Comparison of ENCODE assay signal across 32 cellular contexts in the genomic region with DNA sequence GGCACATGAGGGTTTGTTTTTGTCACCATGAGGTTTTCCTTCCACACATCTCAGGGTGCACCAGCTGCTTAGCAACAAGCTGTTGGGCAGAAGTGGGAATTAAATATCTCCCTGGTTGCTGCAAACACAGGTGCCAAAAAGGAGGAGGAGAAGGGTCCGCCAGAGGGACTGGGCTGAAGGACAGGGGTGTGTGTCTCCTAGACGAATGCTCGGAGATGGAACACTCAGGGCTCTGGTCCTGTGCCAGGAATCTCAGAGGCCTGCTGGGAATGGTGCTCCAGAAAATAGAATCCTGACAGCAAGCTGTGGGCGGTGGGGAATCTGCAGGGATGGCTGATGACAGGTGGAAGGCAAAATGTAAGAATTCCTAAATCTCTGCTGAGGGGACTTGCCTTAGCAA.
A peak's percentile ranks its signal among the peaks of the same experiment; 100 is the strongest.
DNase-seq lines count a peak whose midpoint lies in the region; ATAC-seq, FAIRE-seq and TF ChIP-seq lines count a peak whose summit lies in the region.
"Had no signal": no experiment of that assay in that cellular context is flagged by ENCODE, and none has a peak within 500 bp of the region (broad histone marks: within the 10 kb centered on the region; RNA-seq: fewer than 3 reads in every experiment).

No MANE protein-coding gene starts in this region.

- no peak overlapping the region for H3K4ac ChIP-seq in H1 (replicated peaks; ENCODE audit: insufficient read length, low read depth, low read length)

- TF ChIP-seq POLR2A in H1 (IDR thresholded peaks at IDR 0.05; ENCODE audit: control extremely low read depth in 1 of 2, low read depth in 2 of 2, low read length in 2 of 2) = no peak

- TF ChIP-seq RAD21 in H1 (IDR thresholded peaks at IDR 0.05 in 1 of 2, conservative IDR thresholded peaks at IDR 0.05 in 1 of 2; ENCODE audit: low read depth in 2 of 2, low read length in 2 of 2) = no peak

- intact Hi-C loops in Right ventricle myocardium superior (cut with DNase I) (no loop called here), left ventricle myocardium inferior (cut with micrococcal nuclease) (no loop called here)

- H3K4me3 ChIP-seq in left ventricle myocardium inferior (no peak overlapping the region), H1 (ENCODE audit: extremely low read depth in 1 of 4, insufficient read depth in 2 of 4, low read depth in 3 of 4, low read length in 4 of 4) (no peak overlapping the region), osteoblast (ENCODE audit: insufficient read depth, low read length) (no peak overlapping the region)
- H3K4me3 ChIP-seq: ascending aorta, BLaER1, esophagus muscularis mucosa, hepatocyte, left lung, pancreas had no signal

- H3K36me3 ChIP-seq in left ventricle myocardium inferior = no peaks in the 10 kb centered on the region
- H3K36me3 ChIP-seq in H1 (ENCODE audit: control insufficient read depth in 2 of 4, insufficient read depth in 4 of 4, low read length in 3 of 4) = no peaks in the 10 kb centered on the region; a peak in 1 of 8 replicates
- no peaks in the 10 kb centered on the region for H3K36me3 ChIP-seq in osteoblast (ENCODE audit: insufficient read depth, low read length)
- H3K36me3 ChIP-seq: ascending aorta, BLaER1, esophagus muscularis mucosa, left lung, pancreas had no signal

- H3K27ac Mint-ChIP-seq in naive thymus-derived CD8-positive, alpha-beta T cell = no peak overlapping the region
- H3K27ac Mint-ChIP-seq: activated naive CD8-positive, alpha-beta T cell treated with anti-CD3 and anti-CD28 coated beads, Interleukin-2, amount 10 ng/mL, durations not matched to agents 7 days and 5 days; natural killer cell treated with Interleukin-12 subunit alpha and Interleukin-12 subunit beta and Interleukin-15 and Interleukin-18, amount 100 ng/mL, for 72 hours; stimulated activated naive B cell treated with anti-CD40 and anti-IgM and Interleukin-4, amounts not matched to agents 10 μg/mL and 1 μg/mL and 100 μg/mL, for 72 hours; T-helper 2 cell treated with Interferon-gamma antibody and Interleukin-4, amounts not matched to agents 5 μg/mL and 100 μg/mL, for 36 hours had no signal

- H4K8ac ChIP-seq in H1 (ENCODE audit: extremely low read depth, insufficient read depth, low read length) = no peak overlapping the region

- H3K27me3 ChIP-seq in left ventricle myocardium inferior (ENCODE audit: low read depth) (no peaks in the 10 kb centered on the region), H1 (replicated peaks in 1 of 4; ENCODE audit: control insufficient read depth in 3 of 4, extremely low read depth in 1 of 4, insufficient read depth in 3 of 4, low read length in 3 of 4) (no peaks in the 10 kb centered on the region), osteoblast (ENCODE audit: insufficient read depth, low read length) (no peaks in the 10 kb centered on the region)
- H3K27me3 ChIP-seq: ascending aorta, BLaER1, esophagus muscularis mucosa, foreskin keratinocyte, hepatocyte, left lung, pancreas had no signal

- H2BK5ac ChIP-seq in H1 (ENCODE audit: low read depth, low read length) = no peak overlapping the region

- H3K36me3 Mint-ChIP-seq in naive thymus-derived CD8-positive, alpha-beta T cell = no peaks in the 10 kb centered on the region
- H3K36me3 Mint-ChIP-seq: activated naive CD8-positive, alpha-beta T cell treated with anti-CD3 and anti-CD28 coated beads, Interleukin-2, amount 10 ng/mL, durations not matched to agents 7 days and 5 days; natural killer cell treated with Interleukin-12 subunit alpha and Interleukin-12 subunit beta and Interleukin-15 and Interleukin-18, amount 100 ng/mL, for 72 hours; stimulated activated naive B cell treated with anti-CD40 and anti-IgM and Interleukin-4, amounts not matched to agents 10 μg/mL and 1 μg/mL and 100 μg/mL, for 72 hours had no signal

- H4K20me1 ChIP-seq in H1 (replicated peaks in 1 of 2; ENCODE audit: control insufficient read depth in 1 of 2, insufficient read depth in 2 of 2, low read length in 2 of 2) = peaks cover 0 to 4% of the 10 kb centered on the region in 2 experiments
- H4K20me1 ChIP-seq in osteoblast (ENCODE audit: insufficient read depth, low read length) = no peaks in the 10 kb centered on the region
- H4K20me1 ChIP-seq: BLaER1 had no signal

- TF ChIP-seq CTCF in left ventricle myocardium inferior (IDR thresholded peaks at IDR 0.05; ENCODE audit: borderline replicate concordance) (no peak), H1 (IDR thresholded peaks at IDR 0.05; ENCODE audit: control extremely low read depth in 1 of 3, insufficient read depth in 1 of 3, low read depth in 1 of 3, low read length in 3 of 3) (no peak), osteoblast (IDR thresholded peaks at IDR 0.05; ENCODE audit: extremely low read depth, low read depth, low read length) (no peak)

- H3K79me2 ChIP-seq in H1 (ENCODE audit: control insufficient read depth in 1 of 2, insufficient read depth in 2 of 2, low read length in 2 of 2) = no peaks in the 10 kb centered on the region; a peak in 1 of 4 replicates
- no peaks in the 10 kb centered on the region for H3K79me2 ChIP-seq in osteoblast (ENCODE audit: insufficient read depth, low read length)
- H3K79me2 ChIP-seq: hepatocyte had no signal

- H3K27me3 Mint-ChIP-seq in naive thymus-derived CD8-positive, alpha-beta T cell = peaks cover 0 to 5% (median 0%) of the 10 kb centered on the region in 5 donors
- H3K27me3 Mint-ChIP-seq: activated naive CD8-positive, alpha-beta T cell treated with anti-CD3 and anti-CD28 coated beads, Interleukin-2, amount 10 ng/mL, durations not matched to agents 7 days and 5 days; natural killer cell treated with Interleukin-12 subunit alpha and Interleukin-12 subunit beta and Interleukin-15 and Interleukin-18, amount 100 ng/mL, for 72 hours had no signal

- no peak overlapping the region for H2BK120ac ChIP-seq in H1 (replicated peaks; ENCODE audit: low read depth, low read length)

- no peak overlapping the region for H3K14ac ChIP-seq in H1 (ENCODE audit: insufficient read length)

- no peak overlapping the region for H3K23ac ChIP-seq in H1 (ENCODE audit: insufficient read length)

- no peak overlapping the region for H3K27ac ChIP-seq in left ventricle myocardium inferior (replicated peaks)
- H3K27ac ChIP-seq in H1 (ENCODE audit: low read depth, low read length) = no peak overlapping the region
- H3K27ac ChIP-seq in osteoblast (ENCODE audit: low read depth, low read length) = no peak overlapping the region
- H3K27ac ChIP-seq: ascending aorta, BLaER1, esophagus muscularis mucosa, foreskin keratinocyte, hepatocyte, left lung, pancreas, VCaP had no signal

- POLR2A ChIA-PET in H1 (lab: Charles Lee; ENCODE audit: partially characterized antibody) = interaction anchor here (0.7 kb wide), 1 partner anchor 24 kb away, joined by 3 read pairs; no protein-coding TSS in a partner anchor
- POLR2A ChIA-PET in naive thymus-derived CD8-positive, alpha-beta T cell (lab: Charles Lee) = no interaction called here

- no peak overlapping the region for H4K91ac ChIP-seq in H1 (replicated peaks; ENCODE audit: insufficient read length, low read length)

- H2AFZ ChIP-seq in H1 (ENCODE audit: low read length) (no peak overlapping the region), osteoblast (ENCODE audit: low read length) (no peak overlapping the region)
- H2AFZ ChIP-seq: hepatocyte had no signal

- peaks cover 2% of the 10 kb centered on the region for H3K9me3 ChIP-seq in left ventricle myocardium inferior (replicated peaks)
- no peaks in the 10 kb centered on the region for H3K9me3 ChIP-seq in H1 (ENCODE audit: insufficient read depth in 2 of 2, low read depth in 1 of 2, low read length in 1 of 2)
- H3K9me3 ChIP-seq in osteoblast (ENCODE audit: low read depth, low read length) = no peaks in the 10 kb centered on the region
- H3K9me3 ChIP-seq: ascending aorta, esophagus muscularis mucosa, pancreas had no signal

- peaks cover 0 to 2% (median 0%) of the 10 kb centered on the region in 9 donors for H3K9me3 Mint-ChIP-seq in naive thymus-derived CD8-positive, alpha-beta T cell
- H3K9me3 Mint-ChIP-seq: activated naive CD8-positive, alpha-beta T cell treated with anti-CD3 and anti-CD28 coated beads, Interleukin-2, amount 10 ng/mL, durations not matched to agents 7 days and 5 days; natural killer cell treated with Interleukin-12 subunit alpha and Interleukin-12 subunit beta and Interleukin-15 and Interleukin-18, amount 100 ng/mL, for 72 hours; stimulated activated naive B cell treated with anti-CD40 and anti-IgM and Interleukin-4, amounts not matched to agents 10 μg/mL and 1 μg/mL and 100 μg/mL, for 72 hours; T-helper 2 cell treated with Interferon-gamma antibody and Interleukin-4, amounts not matched to agents 5 μg/mL and 100 μg/mL, for 36 hours had no signal

- no peak for FAIRE-seq in H1 (lab: Jason Lieb, UNC)
- FAIRE-seq: pancreas had no signal

- 0 out of 2 replicates have a peak overlapping the region, but pooled peaks have one; percentile 41 for H2BK20ac ChIP-seq in H1 (ENCODE audit: low read length)

- no peak overlapping the region for H3K56ac ChIP-seq in H1 (replicated peaks; ENCODE audit: insufficient read length, low read depth, low read length)

- no peak overlapping the region for H3K4me3 Mint-ChIP-seq in naive thymus-derived CD8-positive, alpha-beta T cell
- H3K4me3 Mint-ChIP-seq: activated naive CD8-positive, alpha-beta T cell treated with anti-CD3 and anti-CD28 coated beads, Interleukin-2, amount 10 ng/mL, durations not matched to agents 7 days and 5 days; natural killer cell treated with Interleukin-12 subunit alpha and Interleukin-12 subunit beta and Interleukin-15 and Interleukin-18, amount 100 ng/mL, for 72 hours; stimulated activated naive B cell treated with anti-CD40 and anti-IgM and Interleukin-4, amounts not matched to agents 10 μg/mL and 1 μg/mL and 100 μg/mL, for 72 hours; T-helper 2 cell treated with Interferon-gamma antibody and Interleukin-4, amounts not matched to agents 5 μg/mL and 100 μg/mL, for 36 hours had no signal

- peaks cover 23% of the 10 kb centered on the region for H3K4me1 ChIP-seq in left ventricle myocardium inferior
- H3K4me1 ChIP-seq in H1 (replicated peaks in 1 of 4; ENCODE audit: control insufficient read depth in 3 of 4, insufficient read depth in 4 of 4, low read length in 3 of 4) = peaks cover 0 to 3% (median 0%) of the 10 kb centered on the region in 4 experiments; a peak in 1 of 7 replicates
- H3K4me1 ChIP-seq in osteoblast (ENCODE audit: insufficient read depth, low read length) = no peaks in the 10 kb centered on the region
- H3K4me1 ChIP-seq: ascending aorta, BLaER1, foreskin keratinocyte, left lung, pancreas had no signal

- H2BK15ac ChIP-seq in H1 (ENCODE audit: low read length) = no peak overlapping the region

- CTCF ChIA-PET in H1 (lab: Charles Lee; ENCODE audit: partially characterized antibody) = interaction anchor here (1.0 to 6.2 kb wide), 6 partner anchors 11 to 164 kb away, joined by 3 to 65 read pairs (median 4); no protein-coding TSS in a partner anchor

- H3K23me2 ChIP-seq in H1 (ENCODE audit: low read depth, low read length) = no peaks in the 10 kb centered on the region

- no peak for TF ChIP-seq EP300 in H1 (IDR thresholded peaks at IDR 0.05; ENCODE audit: borderline replicate concordance in 1 of 2, low read depth in 2 of 2, low read length in 2 of 2)

- H4K5ac ChIP-seq in H1 (ENCODE audit: insufficient read length, low read depth, low read length) = no peak overlapping the region

- H3K4me2 ChIP-seq in H1 (ENCODE audit: insufficient read depth in 1 of 2, low read depth in 2 of 2, low read length in 2 of 2) (no peak overlapping the region), osteoblast (ENCODE audit: insufficient read depth, low read length) (no peak overlapping the region)
- H3K4me2 ChIP-seq: BLaER1, hepatocyte had no signal

- H3K9ac ChIP-seq in H1 (replicated peaks in 1 of 4; ENCODE audit: extremely low read depth in 1 of 4, low read depth in 3 of 4, low read length in 3 of 4) = no peak overlapping the region
- H3K9ac ChIP-seq: BLaER1 had no signal

- no peak overlapping the region for H2AK5ac ChIP-seq in H1 (ENCODE audit: low read depth, low read length)

- ATAC-seq in Right ventricle myocardium superior (ENCODE audit: poor library complexity) = peak; percentile 58
- ATAC-seq in naive thymus-derived CD8-positive, alpha-beta T cell = no peak
- ATAC-seq: foreskin keratinocyte; left lung; natural killer cell treated with Interleukin-12 subunit alpha and Interleukin-12 subunit beta and Interleukin-15 and Interleukin-18, amount 100 ng/mL, for 72 hours; pancreas; sciatic nerve; stimulated activated naive B cell treated with anti-CD40 and anti-IgM and Interleukin-4, amounts not matched to agents 10 μg/mL and 1 μg/mL and 100 μg/mL, for 72 hours had no signal

- no peak overlapping the region for H3K18ac ChIP-seq in H1 (ENCODE audit: extremely low read depth, low read length)

- WGBS in H1 (ENCODE audit: extremely low coverage in 1 of 2, insufficient coverage in 1 of 2, insufficient read length in 1 of 2, insufficient replicate concordance in 2 of 2, low coverage in 1 of 2, low lambda C conversion rate in 2 of 2, missing lambda C conversion rate in 1 of 2), 2 experiments = 100% methylated on average over 3 of the region's 4 CpGs; no CpG with 5 or more reads in 1 of the 2 experiments

- DNase-seq in Right ventricle myocardium superior = no peak
- DNase-seq in left ventricle myocardium inferior = no peak
- DNase-seq in NCI-H128 (lab: John Stamatoyannopoulos, UW; ENCODE audit: unreplicated experiment) = peak; percentile 41
- DNase-seq in H1 (ENCODE audit: low read depth in 1 of 2, low spot score in 2 of 2) = no peak
- DNase-seq in osteoblast (ENCODE audit: insufficient read length, low spot score, missing footprints) = peak; percentile 54
- no peak for DNase-seq in naive thymus-derived CD8-positive, alpha-beta T cell
- DNase-seq in DMS53 (lab: John Stamatoyannopoulos, UW) = no peak
- no peak for DNase-seq in SW480 (ENCODE audit: low spot score)
- DNase-seq: ACHN; activated CD4-positive, alpha-beta T cell treated with anti-CD3 and anti-CD28 coated beads for 48 hours; activated CD8-positive, alpha-beta memory T cell treated with anti-CD3 and anti-CD28 coated beads for 24 hours; activated gamma-delta T cell; activated naive CD8-positive, alpha-beta T cell treated with anti-CD3 and anti-CD28 coated beads, Interleukin-2, amount 10 ng/mL, durations not matched to agents 7 days and 5 days; activated T-cell treated with anti-CD3 and anti-CD28 coated beads, Interleukin-2, amount 50 U/mL, for 1 hour; dermis blood vessel endothelial cell; foreskin keratinocyte; GF-D8; HCEC 1CT; left lung; NCI-H1436; NCI-H2107; NCI-H774; pancreas; stimulated activated naive B cell treated with anti-CD40 and anti-IgM and Interleukin-4, amounts not matched to agents 10 μg/mL and 1 μg/mL and 100 μg/mL, for 72 hours had no signal

- H2BK12ac ChIP-seq in H1 (ENCODE audit: low read depth, low read length) = no peak overlapping the region

- H3K4me1 Mint-ChIP-seq in naive thymus-derived CD8-positive, alpha-beta T cell = no peaks in the 10 kb centered on the region
- H3K4me1 Mint-ChIP-seq: activated naive CD8-positive, alpha-beta T cell treated with anti-CD3 and anti-CD28 coated beads, Interleukin-2, amount 10 ng/mL, durations not matched to agents 7 days and 5 days; stimulated activated naive B cell treated with anti-CD40 and anti-IgM and Interleukin-4, amounts not matched to agents 10 μg/mL and 1 μg/mL and 100 μg/mL, for 72 hours had no signal

- peaks cover 4% of the 10 kb centered on the region for H3K79me1 ChIP-seq in H1 (ENCODE audit: low read depth, low read length)

Comparison
In these comparisons a context has a peak if more than half of its experiments do, and no peak if none do; other contexts are left out.
1. DNase-seq: peak in NCI-H128 (single experiment) and osteoblast (single experiment); none in Right ventricle myocardium superior (single experiment), left ventricle myocardium inferior (single experiment), H1 (0 of 2), naive thymus-derived CD8-positive, alpha-beta T cell (0 of 10), DMS53 (single experiment) and SW480 (single experiment).